ENCODE assay signal across 8 cellular contexts in genomic region chr21:34074283-34075098, GRCh38. TPM values are rescaled to one million over a fixed set of nuclear protein-coding genes. Genes with fewer than 3 reads are reported as not detected.
DNase-seq lines count a peak whose midpoint lies in the region; ATAC-seq and TF ChIP-seq lines count a peak whose summit lies in the region.

No MANE protein-coding gene starts in this region.

- DNase-seq in activated CD4-positive, alpha-beta T cell treated with anti-CD3 and anti-CD28 coated beads, Interleukin-2, amount 10 ng/mL, durations not matched to agents 24 days and 14 days = peak; percentile 77
- no peak for DNase-seq in activated CD4-positive, alpha-beta T cell treated with anti-CD3 and anti-CD28 coated beads, Interleukin-2, amount 50 U/mL, for 1 hour
- DNase-seq in fibroblast of peridontal ligament (ENCODE audit: extremely low read depth) (peak; percentile 32), AG20443 (ENCODE audit: low spot score) (no peak), activated gamma-delta T cell treated with Interleukin-2 at 50 U/mL for 16 hours (no peak)

- no peaks in the 10 kb centered on the region for H3K9me3 Mint-ChIP-seq in activated CD4-positive, alpha-beta T cell treated with anti-CD3 and anti-CD28 coated beads, Interleukin-2, amount 10 ng/mL, durations not matched to agents 24 days and 14 days

- H3K27me3 Mint-ChIP-seq in activated CD4-positive, alpha-beta T cell treated with anti-CD3 and anti-CD28 coated beads, Interleukin-2, amount 10 ng/mL, durations not matched to agents 24 days and 14 days = no peaks in the 10 kb centered on the region

- intact Hi-C loops in activated CD4-positive, alpha-beta T cell treated with anti-CD3 and anti-CD28 coated beads, Interleukin-2, amount 10 ng/mL, durations not matched to agents 24 days and 14 days (cut with micrococcal nuclease) = loop anchor here (1.0 to 5.0 kb wide), 3 partner anchors 42 to 274 kb away; no protein-coding TSS in a partner anchor

- H3K9me3 ChIP-seq in parathyroid adenoma (ENCODE audit: control insufficient read depth, low read length) = no peaks in the 10 kb centered on the region

- H3K4me1 Mint-ChIP-seq in activated CD4-positive, alpha-beta T cell treated with anti-CD3 and anti-CD28 coated beads, Interleukin-2, amount 10 ng/mL, durations not matched to agents 24 days and 14 days = peaks cover 51% of the 10 kb centered on the region

- ATAC-seq in HG02981 (IDR thresholded peaks at IDR 0.05; ENCODE audit: unreplicated experiment) = no peak

- H3K27me3 ChIP-seq in parathyroid adenoma (ENCODE audit: control insufficient read depth, insufficient read depth, low read length) = no peaks in the 10 kb centered on the region

- peaks cover 3% of the 10 kb centered on the region for H3K4me1 ChIP-seq in parathyroid adenoma

- peak overlapping the region; percentile 20 for H2AFZ ChIP-seq in parathyroid adenoma

- peak overlapping the region; percentile 93 for H3K27ac ChIP-seq in VCaP
- peak overlapping the region; percentile 36 for H3K27ac ChIP-seq in parathyroid adenoma

- H3K79me2 ChIP-seq in parathyroid adenoma = no peaks in the 10 kb centered on the region

- no peak overlapping the region for H3K9ac ChIP-seq in parathyroid adenoma

- H3K36me3 ChIP-seq in parathyroid adenoma (ENCODE audit: control insufficient read depth, insufficient read depth, low read length) = no peaks in the 10 kb centered on the region

- H3K4me3 ChIP-seq in parathyroid adenoma (ENCODE audit: low read depth, low read length) = peak overlapping the region; percentile 72

- no peak for TF ChIP-seq CTCF in VCaP (conservative IDR thresholded peaks at IDR 0.05)
- TF ChIP-seq CTCF in parathyroid adenoma (IDR thresholded peaks at IDR 0.05) = no peak

- peak overlapping the region; percentile 96 for H3K4me3 Mint-ChIP-seq in activated CD4-positive, alpha-beta T cell treated with anti-CD3 and anti-CD28 coated beads, Interleukin-2, amount 10 ng/mL, durations not matched to agents 24 days and 14 days

- H3K4me2 ChIP-seq in parathyroid adenoma (ENCODE audit: low read length) = peak overlapping the region; percentile 93

- H3K36me3 Mint-ChIP-seq in activated CD4-positive, alpha-beta T cell treated with anti-CD3 and anti-CD28 coated beads, Interleukin-2, amount 10 ng/mL, durations not matched to agents 24 days and 14 days (ENCODE audit: low read depth) = peaks cover 51% of the 10 kb centered on the region

- H3K27ac Mint-ChIP-seq in activated CD4-positive, alpha-beta T cell treated with anti-CD3 and anti-CD28 coated beads, Interleukin-2, amount 10 ng/mL, durations not matched to agents 24 days and 14 days = peak overlapping the region; percentile 93

RNA-seq across cellular contexts. Expression of gene MRPS6, which starts 1.1 kb away (rescaled TPM):
- total RNA-seq in activated CD4-positive, alpha-beta T cell treated with anti-CD3 and anti-CD28 coated beads, Interleukin-2, amount 10 ng/mL, durations not matched to agents 24 days and 14 days = 151 and 154 TPM in 2 replicates

RNA-seq across cellular contexts. Expression of gene SLC5A3, which starts 1.1 kb away (rescaled TPM):
- total RNA-seq in activated CD4-positive, alpha-beta T cell treated with anti-CD3 and anti-CD28 coated beads, Interleukin-2, amount 10 ng/mL, durations not matched to agents 24 days and 14 days = 52.8 and 55.4 TPM in 2 replicates

Comparison
In these comparisons a context has a peak if more than half of its experiments do, and no peak if none do; other contexts are left out.
1. DNase-seq: peak in activated CD4-positive, alpha-beta T cell treated with anti-CD3 and anti-CD28 coated beads, Interleukin-2, amount 10 ng/mL, durations not matched to agents 24 days and 14 days (single experiment) and fibroblast of peridontal ligament (single experiment); none in activated CD4-positive, alpha-beta T cell treated with anti-CD3 and anti-CD28 coated beads, Interleukin-2, amount 50 U/mL, for 1 hour (single experiment), AG20443 (single experiment) and activated gamma-delta T cell treated with Interleukin-2 at 50 U/mL for 16 hours (single experiment).